4 cellular contexts compared by ENCODE assay signal in the genomic region with DNA sequence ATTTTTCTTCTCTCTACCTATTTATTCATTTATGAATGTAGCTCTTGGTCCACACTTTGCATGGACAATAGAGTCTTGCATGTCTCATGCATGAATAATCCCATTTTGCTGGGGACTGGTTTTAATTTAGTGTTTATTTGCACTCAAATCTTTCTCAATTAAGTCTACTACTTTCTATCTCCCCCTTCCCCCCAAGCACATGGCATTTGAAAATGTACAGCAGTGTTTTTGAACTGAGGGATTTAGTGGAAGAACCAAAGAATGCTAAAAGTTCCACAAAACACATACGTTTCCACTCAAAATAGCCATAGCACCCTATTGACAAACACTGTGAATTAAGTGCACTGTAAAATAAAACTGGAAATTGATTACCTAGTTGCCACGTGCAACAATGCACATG.
"Had no signal": no experiment of that assay in that cellular context is flagged by ENCODE, and none has a peak within 500 bp of the region (broad histone marks: within the 10 kb centered on the region; RNA-seq: fewer than 3 reads in every experiment).

No MANE protein-coding gene starts in this region.

- H3K4me3 Mint-ChIP-seq: GM23338, H9 had no signal

- ATAC-seq: GM23338, K562 had no signal

- H3K4me1 Mint-ChIP-seq: GM23338, H9 had no signal

- H3K9me3 Mint-ChIP-seq: GM23338, H9 had no signal

- H3K27ac Mint-ChIP-seq: GM23338, H9 had no signal

- DNase-seq: H9, HCEC 1CT had no signal
